8 cellular contexts compared by ENCODE assay signal in the genomic region with DNA sequence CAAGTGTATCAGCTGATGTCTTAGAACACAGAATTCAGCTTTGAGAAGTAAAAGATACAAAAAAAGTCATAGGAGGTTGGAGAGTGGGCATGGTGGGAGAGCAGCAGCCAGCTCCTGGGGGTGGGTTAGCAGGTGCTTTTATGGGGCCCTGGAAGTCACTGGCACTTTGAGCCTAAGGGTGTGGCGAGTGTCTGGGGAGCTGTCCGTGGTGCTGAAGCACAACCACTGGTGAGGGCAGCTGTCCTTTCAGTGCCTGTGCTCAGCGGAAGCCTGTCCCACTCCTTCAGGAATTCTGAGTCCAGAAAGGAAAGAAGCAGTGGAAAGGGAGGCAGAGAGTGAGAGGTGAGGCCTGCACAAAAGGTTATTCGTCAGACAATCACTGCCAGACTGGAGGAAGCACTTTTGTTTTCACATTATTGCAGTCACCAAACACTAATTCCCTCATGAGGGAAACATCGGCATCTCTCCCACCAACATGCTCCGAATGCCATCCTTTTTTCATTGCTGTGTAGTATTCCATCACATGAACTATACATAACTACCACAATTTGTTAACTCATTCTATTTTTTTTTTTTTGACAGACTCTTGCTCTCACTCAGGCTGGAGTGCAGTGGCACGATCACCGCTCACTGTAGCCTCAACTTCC. TPM values are rescaled to one million over a fixed set of nuclear protein-coding genes. Genes with fewer than 3 reads are reported as not detected.
DNase-seq lines count a peak whose midpoint lies in the region; ATAC-seq and TF ChIP-seq lines count a peak whose summit lies in the region.

No MANE protein-coding gene starts in this region.

- no peak for ATAC-seq in aorta (ENCODE audit: low FRiP score)

- POLR2A ChIA-PET in activated CD4-positive, alpha-beta memory T cell treated with anti-CD3 and anti-CD28 coated beads, Interleukin-2, amount 10 ng/mL, durations not matched to agents 7 days and 5 days (lab: Charles Lee) = no interaction called here

- peaks cover 0 to 4% of the 10 kb centered on the region in 2 donors for H3K27me3 ChIP-seq in aorta (ENCODE audit: control insufficient read depth in 1 of 2, insufficient read depth in 2 of 2, low read length in 1 of 2)

- H3K27ac Mint-ChIP-seq in activated CD4-positive, alpha-beta memory T cell treated with anti-CD3 and anti-CD28 coated beads, Interleukin-2, amount 10 ng/mL, durations not matched to agents 7 days and 5 days = no peak overlapping the region
- no peak overlapping the region for H3K27ac Mint-ChIP-seq in progenitor cell of endocrine pancreas

- peaks cover 13% of the 10 kb centered on the region for H3K9me3 ChIP-seq in aorta (ENCODE audit: control insufficient read depth, low read length)

- H3K4me1 Mint-ChIP-seq in activated CD4-positive, alpha-beta memory T cell treated with anti-CD3 and anti-CD28 coated beads, Interleukin-2, amount 10 ng/mL, durations not matched to agents 7 days and 5 days = no peaks in the 10 kb centered on the region
- H3K4me1 Mint-ChIP-seq in progenitor cell of endocrine pancreas (ENCODE audit: low read depth) = no peaks in the 10 kb centered on the region

- CTCF ChIA-PET in activated CD4-positive, alpha-beta memory T cell treated with anti-CD3 and anti-CD28 coated beads, Interleukin-2, amount 10 ng/mL, durations not matched to agents 7 days and 5 days (lab: Charles Lee) = no interaction called here

- no peaks in the 10 kb centered on the region for H3K4me1 ChIP-seq in aorta (ENCODE audit: control insufficient read depth in 1 of 2, insufficient read depth in 2 of 2, low read length in 2 of 2)

- WGBS in aorta, 2 donors = 51 to 54% methylated on average over 8 of the region's 8 CpGs

- no peak overlapping the region for H3K4me3 Mint-ChIP-seq in activated CD4-positive, alpha-beta memory T cell treated with anti-CD3 and anti-CD28 coated beads, Interleukin-2, amount 10 ng/mL, durations not matched to agents 7 days and 5 days
- no peak overlapping the region for H3K4me3 Mint-ChIP-seq in progenitor cell of endocrine pancreas (ENCODE audit: low read depth)

- H3K4me3 ChIP-seq in Jurkat, Clone E6-1 (ENCODE audit: low read length) = no peak overlapping the region
- no peak overlapping the region for H3K4me3 ChIP-seq in aorta (ENCODE audit: low read length in 2 of 2)

- H3K27me3 Mint-ChIP-seq in activated CD4-positive, alpha-beta memory T cell treated with anti-CD3 and anti-CD28 coated beads, Interleukin-2, amount 10 ng/mL, durations not matched to agents 7 days and 5 days = peaks cover 9% of the 10 kb centered on the region
- peaks cover 42% of the 10 kb centered on the region for H3K27me3 Mint-ChIP-seq in progenitor cell of endocrine pancreas

- intact Hi-C loops in aorta (cut with DNase I) = no loop called here

- no peaks in the 10 kb centered on the region for H3K36me3 Mint-ChIP-seq in activated CD4-positive, alpha-beta memory T cell treated with anti-CD3 and anti-CD28 coated beads, Interleukin-2, amount 10 ng/mL, durations not matched to agents 7 days and 5 days (ENCODE audit: low read depth)
- H3K36me3 Mint-ChIP-seq in progenitor cell of endocrine pancreas (ENCODE audit: insufficient read depth) = no peaks in the 10 kb centered on the region

- TF ChIP-seq CTCF in AG09319 (IDR thresholded peaks at IDR 0.05; ENCODE audit: low read depth, low read length) (no peak), progenitor cell of endocrine pancreas (IDR thresholded peaks at IDR 0.05; ENCODE audit: unreplicated experiment) (no peak)

- H3K9me3 Mint-ChIP-seq in activated CD4-positive, alpha-beta memory T cell treated with anti-CD3 and anti-CD28 coated beads, Interleukin-2, amount 10 ng/mL, durations not matched to agents 7 days and 5 days = no peaks in the 10 kb centered on the region
- no peaks in the 10 kb centered on the region for H3K9me3 Mint-ChIP-seq in progenitor cell of endocrine pancreas (ENCODE audit: low read depth)

- no peaks in the 10 kb centered on the region for H3K36me3 ChIP-seq in aorta (ENCODE audit: control insufficient read depth in 1 of 2, insufficient read depth in 2 of 2, low read length in 1 of 2)

- H3K27ac ChIP-seq in aorta (ENCODE audit: low read depth in 1 of 2, low read length in 2 of 2) = no peak overlapping the region

- TF ChIP-seq POLR2A in erythroblast (IDR thresholded peaks at IDR 0.05; ENCODE audit: low read length) = no peak

- peak; percentile 5 for DNase-seq in AG09319 (ENCODE audit: extremely low read depth, low read depth)
- DNase-seq in Jurkat, Clone E6-1 (ENCODE audit: low read depth, low spot score) = peak; percentile 35
- DNase-seq in activated CD4-positive, alpha-beta memory T cell treated with anti-CD3 and anti-CD28 coated beads, Interleukin-2, amount 10 ng/mL, durations not matched to agents 7 days and 5 days = peak; percentile 62
- DNase-seq in erythroblast (lab: John Stamatoyannopoulos, UW) = peak; percentile 48 to 67
- peak; percentile 78 for DNase-seq in progenitor cell of endocrine pancreas (ENCODE audit: low spot score, unreplicated experiment)
- DNase-seq in SW 1271 (lab: John Stamatoyannopoulos, UW) = no peak
- DNase-seq in GOT3 (lab: John Stamatoyannopoulos, UW) = no peak
- no peak for DNase-seq in aorta

RNA-seq across cellular contexts. Expression of a gene that starts 59.4 kb away (rescaled TPM):
- 32.8 TPM for polyA plus RNA-seq in Jurkat, Clone E6-1 (2012; ENCODE audit: insufficient read depth, insufficient read length)
- total RNA-seq in activated CD4-positive, alpha-beta memory T cell treated with anti-CD3 and anti-CD28 coated beads, Interleukin-2, amount 10 ng/mL, durations not matched to agents 7 days and 5 days = 100 to 1,000 TPM; 149 to 158 TPM
- total RNA-seq in progenitor cell of endocrine pancreas = 57.3 and 62.8 TPM in 2 replicates
- total RNA-seq in aorta = 10 to 100 TPM; 85.9 to 93.2 TPM
- 10 to 100 TPM; 17.5 to 23.4 TPM for polyA plus RNA-seq in aorta

Comparison
In these comparisons a context has a peak if more than half of its experiments do, and no peak if none do; other contexts are left out.
1. DNase-seq: peak in AG09319 (single experiment), Jurkat, Clone E6-1 (single experiment), activated CD4-positive, alpha-beta memory T cell treated with anti-CD3 and anti-CD28 coated beads, Interleukin-2, amount 10 ng/mL, durations not matched to agents 7 days and 5 days (single experiment), erythroblast (2 of 2) and progenitor cell of endocrine pancreas (single experiment); none in SW 1271 (0 of 2), GOT3 (single experiment) and aorta (0 of 2).